23 cellular contexts compared by ENCODE assay signal in genomic region chr3:95654567-95655362, GRCh38.
"Had no signal": no experiment of that assay in that cellular context is flagged by ENCODE, and none has a peak within 500 bp of the region (broad histone marks: within the 10 kb centered on the region; RNA-seq: fewer than 3 reads in every experiment).

No MANE protein-coding gene starts in this region.

- ATAC-seq: effector memory CD8-positive, alpha-beta T cell; gastrocnemius medialis; heart left ventricle; left cardiac atrium; pancreas; psoas muscle; stimulated activated naive CD8-positive, alpha-beta T cell treated with anti-CD3 and anti-CD28 coated beads, Interleukin-15, Interleukin-2, amounts not matched to agents 100 U/mL and 50 U/mL, for 24 hours had no signal

- H3K9me3 ChIP-seq: colonic mucosa, esophagus squamous epithelium, gastrocnemius medialis, neutrophil, pancreas, psoas muscle, right atrium auricular region, upper lobe of left lung had no signal

- H3K4me3 ChIP-seq: colonic mucosa, dorsolateral prefrontal cortex, esophagus squamous epithelium, gastrocnemius medialis, heart left ventricle, pancreas, psoas muscle, right atrium auricular region, spleen, upper lobe of left lung had no signal

- H3K27ac ChIP-seq: colonic mucosa, dorsolateral prefrontal cortex, esophagus squamous epithelium, gastrocnemius medialis, heart left ventricle, neutrophil, pancreas, psoas muscle, right atrium auricular region, spleen, upper lobe of left lung had no signal

- H3K4me1 ChIP-seq: colonic mucosa, esophagus squamous epithelium, gastrocnemius medialis, heart left ventricle, pancreas, psoas muscle, right atrium auricular region, spleen, upper lobe of left lung had no signal

- DNase-seq: activated CD4-positive, alpha-beta T cell treated with anti-CD3 and anti-CD28 coated beads for 1 hour; activated CD8-positive, alpha-beta memory T cell treated with anti-CD3 and anti-CD28 coated beads for 24 hours; activated CD8-positive, alpha-beta memory T cell treated with anti-CD3 and anti-CD28 coated beads, Interleukin-2, amount 50 U/mL, for 4 hours; activated naive CD4-positive, alpha-beta T cell treated with Interleukin-2 at 50 U/mL for 16 hours; activated naive CD8-positive, alpha-beta T cell treated with anti-CD3 and anti-CD28 coated beads for 36 hours; activated T-cell treated with anti-CD3 and anti-CD28 coated beads, Interleukin-2, amount 50 U/mL, for 24 hours; colonic mucosa; dorsolateral prefrontal cortex; effector memory CD8-positive, alpha-beta T cell; esophagus squamous epithelium; gastrocnemius medialis; heart left ventricle; islet precursor cell; left cardiac atrium; pancreas; psoas muscle; spleen; stimulated activated CD4-positive, alpha-beta T cell treated with anti-CD3 and anti-CD28 coated beads, Interleukin-4, amount 100 ng/mL, for 4 hours; stimulated activated naive CD8-positive, alpha-beta T cell treated with anti-CD3 and anti-CD28 coated beads, Interleukin-15, Interleukin-2, amounts not matched to agents 100 U/mL and 50 U/mL, for 24 hours had no signal

- FAIRE-seq: bronchial epithelial cell, pancreas had no signal
